1 cellular context compared by ENCODE assay signal in the genomic region with DNA sequence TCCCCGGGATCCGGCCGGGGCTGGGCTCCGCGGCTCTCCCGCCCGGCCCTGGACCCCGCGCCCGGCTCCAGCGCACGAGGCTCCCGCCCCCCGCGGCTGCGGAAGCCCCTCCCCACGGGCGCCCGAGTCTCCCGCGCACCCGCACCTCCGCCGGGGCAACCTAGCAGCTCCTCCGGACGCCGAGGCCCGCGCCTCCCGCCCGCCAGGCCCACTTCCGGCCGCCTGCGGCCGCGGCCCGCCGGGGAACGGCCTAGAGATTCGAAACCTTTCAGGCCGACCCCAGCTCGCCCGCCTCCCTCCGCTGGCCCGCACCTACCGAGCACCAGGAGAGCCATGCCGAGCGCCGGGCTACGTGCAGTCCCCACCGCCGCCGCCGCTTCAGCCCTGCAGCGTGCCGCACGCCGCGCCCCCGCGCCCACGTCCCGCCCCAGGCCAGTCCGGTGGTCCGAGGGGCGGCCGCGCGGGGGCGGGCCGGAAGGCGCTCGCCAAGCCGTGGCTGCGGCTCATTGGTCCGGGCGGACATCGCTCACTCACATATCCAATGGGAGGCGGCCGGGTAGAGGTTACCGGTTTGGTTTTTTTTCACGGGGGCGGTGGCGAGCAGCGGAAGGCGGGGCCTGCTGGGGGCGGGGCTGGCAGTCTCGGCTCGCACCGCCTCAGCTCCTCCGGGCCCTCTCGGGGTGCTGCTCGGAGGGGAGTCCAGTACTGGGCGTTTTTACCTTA.
TF ChIP-seq lines count a peak whose summit lies in the region.

PDIA6 (minus strand) TSS at position 424 of the 723 bp plus-strand sequence; CDS start at position 335, 89 bp downstream.

TF ChIP-seq in HepG2, 621 proteins besides CTCF, POLR2A, EP300 and RAD21 (continued from another document and continues in another):
- TF ChIP-seq, protein P1, sequence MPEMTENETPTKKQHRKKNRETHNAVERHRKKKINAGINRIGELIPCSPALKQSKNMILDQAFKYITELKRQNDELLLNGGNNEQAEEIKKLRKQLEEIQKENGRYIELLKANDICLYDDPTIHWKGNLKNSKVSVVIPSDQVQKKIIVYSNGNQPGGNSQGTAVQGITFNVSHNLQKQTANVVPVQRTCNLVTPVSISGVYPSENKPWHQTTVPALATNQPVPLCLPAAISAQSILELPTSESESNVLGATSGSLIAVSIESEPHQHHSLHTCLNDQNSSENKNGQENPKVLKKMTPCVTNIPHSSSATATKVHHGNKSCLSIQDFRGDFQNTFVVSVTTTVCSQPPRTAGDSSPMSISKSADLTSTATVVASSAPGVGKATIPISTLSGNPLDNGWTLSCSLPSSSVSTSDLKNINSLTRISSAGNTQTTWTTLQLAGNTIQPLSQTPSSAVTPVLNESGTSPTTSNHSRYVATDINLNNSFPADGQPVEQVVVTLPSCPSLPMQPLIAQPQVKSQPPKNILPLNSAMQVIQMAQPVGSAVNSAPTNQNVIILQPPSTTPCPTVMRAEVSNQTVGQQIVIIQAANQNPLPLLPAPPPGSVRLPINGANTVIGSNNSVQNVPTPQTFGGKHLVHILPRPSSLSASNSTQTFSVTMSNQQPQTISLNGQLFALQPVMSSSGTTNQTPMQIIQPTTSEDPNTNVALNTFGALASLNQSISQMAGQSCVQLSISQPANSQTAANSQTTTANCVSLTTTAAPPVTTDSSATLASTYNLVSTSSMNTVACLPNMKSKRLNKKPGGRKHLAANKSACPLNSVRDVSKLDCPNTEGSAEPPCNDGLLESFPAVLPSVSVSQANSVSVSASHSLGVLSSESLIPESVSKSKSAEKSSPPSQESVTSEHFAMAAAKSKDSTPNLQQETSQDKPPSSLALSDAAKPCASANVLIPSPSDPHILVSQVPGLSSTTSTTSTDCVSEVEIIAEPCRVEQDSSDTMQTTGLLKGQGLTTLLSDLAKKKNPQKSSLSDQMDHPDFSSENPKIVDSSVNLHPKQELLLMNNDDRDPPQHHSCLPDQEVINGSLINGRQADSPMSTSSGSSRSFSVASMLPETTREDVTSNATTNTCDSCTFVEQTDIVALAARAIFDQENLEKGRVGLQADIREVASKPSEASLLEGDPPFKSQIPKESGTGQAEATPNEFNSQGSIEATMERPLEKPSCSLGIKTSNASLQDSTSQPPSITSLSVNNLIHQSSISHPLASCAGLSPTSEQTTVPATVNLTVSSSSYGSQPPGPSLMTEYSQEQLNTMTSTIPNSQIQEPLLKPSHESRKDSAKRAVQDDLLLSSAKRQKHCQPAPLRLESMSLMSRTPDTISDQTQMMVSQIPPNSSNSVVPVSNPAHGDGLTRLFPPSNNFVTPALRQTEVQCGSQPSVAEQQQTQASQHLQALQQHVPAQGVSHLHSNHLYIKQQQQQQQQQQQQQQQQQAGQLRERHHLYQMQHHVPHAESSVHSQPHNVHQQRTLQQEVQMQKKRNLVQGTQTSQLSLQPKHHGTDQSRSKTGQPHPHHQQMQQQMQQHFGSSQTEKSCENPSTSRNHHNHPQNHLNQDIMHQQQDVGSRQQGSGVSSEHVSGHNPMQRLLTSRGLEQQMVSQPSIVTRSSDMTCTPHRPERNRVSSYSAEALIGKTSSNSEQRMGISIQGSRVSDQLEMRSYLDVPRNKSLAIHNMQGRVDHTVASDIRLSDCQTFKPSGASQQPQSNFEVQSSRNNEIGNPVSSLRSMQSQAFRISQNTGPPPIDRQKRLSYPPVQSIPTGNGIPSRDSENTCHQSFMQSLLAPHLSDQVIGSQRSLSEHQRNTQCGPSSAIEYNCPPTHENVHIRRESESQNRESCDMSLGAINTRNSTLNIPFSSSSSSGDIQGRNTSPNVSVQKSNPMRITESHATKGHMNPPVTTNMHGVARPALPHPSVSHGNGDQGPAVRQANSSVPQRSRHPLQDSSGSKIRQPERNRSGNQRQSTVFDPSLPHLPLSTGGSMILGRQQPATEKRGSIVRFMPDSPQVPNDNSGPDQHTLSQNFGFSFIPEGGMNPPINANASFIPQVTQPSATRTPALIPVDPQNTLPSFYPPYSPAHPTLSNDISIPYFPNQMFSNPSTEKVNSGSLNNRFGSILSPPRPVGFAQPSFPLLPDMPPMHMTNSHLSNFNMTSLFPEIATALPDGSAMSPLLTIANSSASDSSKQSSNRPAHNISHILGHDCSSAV (CRISPR knock-in tag; IDR thresholded peaks at IDR 0.05; ENCODE audit: borderline replicate concordance), result no peak
- peak; percentile 80 for TF ChIP-seq THAP11 (CRISPR knock-in tag; IDR thresholded peaks at IDR 0.05)
- TF ChIP-seq SATB2 (CRISPR knock-in tag; IDR thresholded peaks at IDR 0.05), result no peak
- TF ChIP-seq MTA1 (CRISPR knock-in tag; IDR thresholded peaks at IDR 0.05; ENCODE audit: borderline replicate concordance), result no peak
- peak; percentile 57; the same call in 1 of the 2 replicates for TF ChIP-seq RFX5 (IDR thresholded peaks at IDR 0.05; ENCODE audit: low read depth, low read length)
- peak; percentile 69; the same call in 1 of the 2 replicates for TF ChIP-seq HES4 (CRISPR knock-in tag; IDR thresholded peaks at IDR 0.05; ENCODE audit: borderline replicate concordance)
- no peak for TF ChIP-seq SRSF1 (optimal IDR thresholded peaks at IDR 0.05; ENCODE audit: low read depth, low read length)
- no peak for TF ChIP-seq JARID2 (CRISPR knock-in tag; IDR thresholded peaks at IDR 0.05; ENCODE audit: insufficient replicate concordance)
- TF ChIP-seq ZNF616 (CRISPR knock-in tag; IDR thresholded peaks at IDR 0.05; ENCODE audit: low read depth), result peak; percentile 89
- TF ChIP-seq ZNF136 (CRISPR knock-in tag; IDR thresholded peaks at IDR 0.05; ENCODE audit: low read depth), result no peak
- no peak for TF ChIP-seq CENPT (CRISPR knock-in tag; IDR thresholded peaks at IDR 0.05; ENCODE audit: low read depth)
- TF ChIP-seq DZIP1 (CRISPR knock-in tag; IDR thresholded peaks at IDR 0.05), result 0 out of 2 replicates have a peak, but pooled peaks have one; percentile 2
- no peak for TF ChIP-seq NKX3-1 (CRISPR knock-in tag; IDR thresholded peaks at IDR 0.05)
- peak; percentile 74 for TF ChIP-seq ELF1 (CRISPR knock-in tag; IDR thresholded peaks at IDR 0.05)
- TF ChIP-seq MED1 (CRISPR knock-in tag; IDR thresholded peaks at IDR 0.05), result 0 out of 2 replicates have a peak, but pooled peaks have one; percentile 21
- no peak for TF ChIP-seq HMG20B (CRISPR knock-in tag; conservative IDR thresholded peaks at IDR 0.05)
- peak; percentile 46; the same call in 1 of the 2 replicates for TF ChIP-seq DRAP1 (CRISPR knock-in tag; IDR thresholded peaks at IDR 0.05)
- no peak for TF ChIP-seq ZNF44 (CRISPR knock-in tag; IDR thresholded peaks at IDR 0.05)
- no peak for TF ChIP-seq SKIL (CRISPR knock-in tag; IDR thresholded peaks at IDR 0.05; ENCODE audit: borderline replicate concordance)
- TF ChIP-seq, protein P2, sequence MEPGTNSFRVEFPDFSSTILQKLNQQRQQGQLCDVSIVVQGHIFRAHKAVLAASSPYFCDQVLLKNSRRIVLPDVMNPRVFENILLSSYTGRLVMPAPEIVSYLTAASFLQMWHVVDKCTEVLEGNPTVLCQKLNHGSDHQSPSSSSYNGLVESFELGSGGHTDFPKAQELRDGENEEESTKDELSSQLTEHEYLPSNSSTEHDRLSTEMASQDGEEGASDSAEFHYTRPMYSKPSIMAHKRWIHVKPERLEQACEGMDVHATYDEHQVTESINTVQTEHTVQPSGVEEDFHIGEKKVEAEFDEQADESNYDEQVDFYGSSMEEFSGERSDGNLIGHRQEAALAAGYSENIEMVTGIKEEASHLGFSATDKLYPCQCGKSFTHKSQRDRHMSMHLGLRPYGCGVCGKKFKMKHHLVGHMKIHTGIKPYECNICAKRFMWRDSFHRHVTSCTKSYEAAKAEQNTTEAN (CRISPR knock-in tag; conservative IDR thresholded peaks at IDR 0.05), result peak; percentile 55; the same call in 1 of the 2 replicates
- no peak for TF ChIP-seq CEBPG (CRISPR knock-in tag; IDR thresholded peaks at IDR 0.05)
- no peak for TF ChIP-seq HNF4G (IDR thresholded peaks at IDR 0.05; ENCODE audit: borderline replicate concordance, low read depth, low read length)
- TF ChIP-seq HNF4G (CRISPR knock-in tag; IDR thresholded peaks at IDR 0.05; ENCODE audit: borderline replicate concordance, low read depth), result no peak
- TF ChIP-seq ZNF318 (CRISPR knock-in tag; IDR thresholded peaks at IDR 0.05), result no peak
- no peak for TF ChIP-seq TEAD3 (CRISPR knock-in tag; optimal IDR thresholded peaks at IDR 0.05; ENCODE audit: borderline replicate concordance)
- TF ChIP-seq PHF5A (CRISPR knock-in tag; IDR thresholded peaks at IDR 0.05; ENCODE audit: low read depth, unreplicated experiment), result no peak
- no peak; the same call in 1 of the 2 replicates for TF ChIP-seq ZNF333 (CRISPR knock-in tag; IDR thresholded peaks at IDR 0.05; ENCODE audit: borderline replicate concordance)
- TF ChIP-seq KMT2B (CRISPR knock-in tag; IDR thresholded peaks at IDR 0.05), result peak; percentile 47; the same call in 1 of the 2 replicates
- TF ChIP-seq YEATS4 (CRISPR knock-in tag; IDR thresholded peaks at IDR 0.05; ENCODE audit: borderline replicate concordance), result peak; percentile 86
